In genomic region chr2:121748202-121748601, GRCh38 we compare ENCODE assay signal across 9 cellular contexts. TPM values are rescaled to one million over a fixed set of nuclear protein-coding genes. Genes with fewer than 3 reads are reported as not detected.
A peak's percentile ranks its signal among the peaks of the same experiment; 100 is the strongest.
DNase-seq lines count a peak whose midpoint lies in the region; ATAC-seq and TF ChIP-seq lines count a peak whose summit lies in the region.
"Had no signal": no experiment of that assay in that cellular context is flagged by ENCODE, and none has a peak within 500 bp of the region (broad histone marks: within the 10 kb centered on the region; RNA-seq: fewer than 3 reads in every experiment).

No MANE protein-coding gene starts in this region.

- no peak overlapping the region for H3K4me3 Mint-ChIP-seq in H9

- H2AK5ac ChIP-seq in H9 (ENCODE audit: insufficient read length, low read length) = no peak overlapping the region

- H3K79me1 ChIP-seq in H9 (ENCODE audit: insufficient read depth, low read depth, low read length, poor library complexity, severe bottlenecking) = no peaks in the 10 kb centered on the region

- TF ChIP-seq CTCF in H9 (conservative IDR thresholded peaks at IDR 0.05) (peak; percentile 57), foreskin keratinocyte (conservative IDR thresholded peaks at IDR 0.05) (peak; percentile 63)

- no peak overlapping the region for H3K14ac ChIP-seq in H9 (ENCODE audit: insufficient read depth, low read length)

- H3K18ac ChIP-seq in H9 (ENCODE audit: insufficient read length, low read depth, low read length) = no peak overlapping the region

- H3K27ac Mint-ChIP-seq in H9 = no peak overlapping the region

- H3K9me3 ChIP-seq in H9 (ENCODE audit: control insufficient read depth, low read depth, low read length) = no peaks in the 10 kb centered on the region
- H3K9me3 ChIP-seq: esophagus muscularis mucosa had no signal

- WGBS in H9 (ENCODE audit: extremely low coverage, insufficient read length, low lambda C conversion rate) = no CpG with 5 or more reads among the region's 4 CpGs

- H3K79me2 ChIP-seq in H9 (ENCODE audit: insufficient read depth, low read length) = no peaks in the 10 kb centered on the region

- no peaks in the 10 kb centered on the region for H4K20me1 ChIP-seq in H9 (ENCODE audit: control insufficient read depth, insufficient read depth, insufficient read length)

- ATAC-seq in foreskin keratinocyte (peak; percentile 53), HG03196 (IDR thresholded peaks at IDR 0.05; ENCODE audit: unreplicated experiment) (no peak), HG03521 (IDR thresholded peaks at IDR 0.05; ENCODE audit: unreplicated experiment) (no peak), HG02970 (IDR thresholded peaks at IDR 0.05; ENCODE audit: low FRiP score, unreplicated experiment) (no peak), GM18873 (IDR thresholded peaks at IDR 0.05; ENCODE audit: low FRiP score, unreplicated experiment) (no peak)

- H3K4ac ChIP-seq in H9 (ENCODE audit: low read depth, low read length) = no peak overlapping the region

- H2BK15ac ChIP-seq in H9 (ENCODE audit: low read depth, low read length) = no peak overlapping the region

- H3K56ac ChIP-seq in H9 (ENCODE audit: insufficient read length, low read depth, low read length) = no peak overlapping the region

- H3K4me2 ChIP-seq in H9 (ENCODE audit: insufficient read depth, insufficient read length, low read length) = no peak overlapping the region

- no peaks in the 10 kb centered on the region for H3K9me3 Mint-ChIP-seq in H9

- H2BK12ac ChIP-seq in H9 (ENCODE audit: insufficient read length, low read depth, low read length) = no peak overlapping the region

- H2BK20ac ChIP-seq in H9 (ENCODE audit: low read depth, low read length, poor library complexity, severe bottlenecking) = no peak overlapping the region

- H3K27me3 Mint-ChIP-seq in H9 (ENCODE audit: low read depth) = peaks cover 1% of the 10 kb centered on the region

- H2AFZ ChIP-seq in H9 (ENCODE audit: low read length) = no peak overlapping the region

- H3K4me1 Mint-ChIP-seq in H9 = no peaks in the 10 kb centered on the region; a peak in 1 of 4 replicates

- no peak overlapping the region for H4K5ac ChIP-seq in H9 (ENCODE audit: insufficient read length, low read depth, low read length)

- H3K9ac ChIP-seq in H9 (ENCODE audit: extremely low read depth, insufficient read length, low read length) = no peak overlapping the region

- no peaks in the 10 kb centered on the region for H3K36me3 Mint-ChIP-seq in H9 (ENCODE audit: insufficient read depth in 1 of 3, low read depth in 3 of 3)

- H4K91ac ChIP-seq in H9 (ENCODE audit: insufficient read length, low read depth, low read length) = no peak overlapping the region

- H2BK120ac ChIP-seq in H9 (ENCODE audit: low read depth, low read length, poor library complexity, severe bottlenecking) = no peak overlapping the region

- H3K27ac ChIP-seq in H9 (ENCODE audit: insufficient read length, low read depth, low read length) = no peak overlapping the region
- no peak overlapping the region for H3K27ac ChIP-seq in foreskin keratinocyte
- H3K27ac ChIP-seq: esophagus muscularis mucosa had no signal

- no peak overlapping the region for H2BK5ac ChIP-seq in H9 (ENCODE audit: insufficient read length, low read length)

- H3K23ac ChIP-seq in H9 (ENCODE audit: insufficient read length, low read depth, low read length) = no peak overlapping the region

- no peaks in the 10 kb centered on the region for H3K27me3 ChIP-seq in H9 (ENCODE audit: insufficient read depth, low read length)
- H3K27me3 ChIP-seq in foreskin keratinocyte = no peaks in the 10 kb centered on the region
- H3K27me3 ChIP-seq: esophagus muscularis mucosa had no signal

- DNase-seq in D341Med (ENCODE audit: low spot score) (peak; percentile 44), H9 (peak; percentile 57), SK-N-DZ (ENCODE audit: low spot score) (peak; percentile 53), foreskin keratinocyte (peak in 1 of 2 donors; percentile 26)

- no peak overlapping the region for H4K8ac ChIP-seq in H9 (replicated peaks; ENCODE audit: insufficient read length, low read depth, low read length)

- H3K23me2 ChIP-seq in H9 (ENCODE audit: insufficient read length, low read depth, low read length, poor library complexity, severe bottlenecking) = no peaks in the 10 kb centered on the region

- no peak overlapping the region for H3T11ph ChIP-seq in H9 (ENCODE audit: low read length)

- H3K4me1 ChIP-seq in H9 (ENCODE audit: insufficient read depth, low read length) = no peaks in the 10 kb centered on the region
- H3K4me1 ChIP-seq in foreskin keratinocyte = no peaks in the 10 kb centered on the region
- H3K4me1 ChIP-seq: esophagus muscularis mucosa had no signal

RNA-seq across cellular contexts. Expression of gene TSN, which starts 7.2 kb away (rescaled TPM):
- total RNA-seq in H9 (2021) (96.1 and 102 TPM in 2 replicates), foreskin keratinocyte (54.5 and 57.8 TPM in 2 replicates)
- polyA plus RNA-seq in SK-N-DZ (2014; cell fraction: cytosol; rRNA removed) = 103 and 111 TPM in 2 replicates
- polyA plus RNA-seq in SK-N-DZ (2014; cell fraction: nucleus; rRNA removed) = 41.1 and 41.2 TPM in 2 replicates
- 32.4 and 38.8 TPM in 2 replicates for polyA plus RNA-seq in foreskin keratinocyte

RNA-seq across cellular contexts. Expression of gene NIFK, which starts 11.5 kb away (rescaled TPM):
- total RNA-seq in H9 (2021) (155 and 180 TPM in 2 replicates), foreskin keratinocyte (59.9 and 68.3 TPM in 2 replicates)
- 67.3 and 82.2 TPM in 2 replicates for polyA plus RNA-seq in SK-N-DZ (2014; cell fraction: cytosol; rRNA removed)
- 66.1 and 73.9 TPM in 2 replicates for polyA plus RNA-seq in SK-N-DZ (2014; cell fraction: nucleus; rRNA removed)
- polyA plus RNA-seq in foreskin keratinocyte = 80.4 and 95.5 TPM in 2 replicates
